Comparison of ENCODE assay signal across 10 cellular contexts in the genomic region with DNA sequence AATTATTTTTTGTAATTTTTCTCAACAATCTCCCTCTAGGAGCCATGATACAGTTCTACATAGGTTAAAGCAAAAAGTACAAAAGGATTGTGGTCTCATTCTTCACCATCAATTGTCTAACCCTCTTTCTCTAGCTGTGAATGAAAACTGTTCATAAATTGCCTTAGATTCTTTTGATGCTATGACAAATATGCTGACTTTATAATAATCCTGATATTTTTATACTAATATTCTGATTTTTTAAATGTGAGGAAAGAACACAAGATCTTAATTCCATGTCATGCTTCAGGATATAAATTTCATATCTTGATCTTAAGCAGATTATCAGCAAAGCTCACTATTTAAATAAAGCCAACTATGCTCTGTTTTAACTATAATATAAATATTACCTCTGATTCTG.
"Had no signal": no experiment of that assay in that cellular context is flagged by ENCODE, and none has a peak within 500 bp of the region (broad histone marks: within the 10 kb centered on the region; RNA-seq: fewer than 3 reads in every experiment).

No MANE protein-coding gene starts in this region.

- H3K9me3 ChIP-seq: HAP-1 had no signal

- DNase-seq: GOT3, H7, HFFc6, IMR-90, KBM-7 had no signal

- ATAC-seq: HCT116 had no signal

- H2AFZ ChIP-seq: GM23248 had no signal

- H3K36me3 ChIP-seq: HAP-1 had no signal

- H3K9ac ChIP-seq: GM23248, KMS-11 had no signal

- H3K4me2 ChIP-seq: KMS-11 had no signal

- H3K27ac ChIP-seq: GM23248, HL-60, KMS-11 had no signal

- H3K4me3 ChIP-seq: GM23248, HAP-1 had no signal
